11 cellular contexts compared by ENCODE assay signal in genomic region chr1:18831656-18832055, GRCh38. TPM values are rescaled to one million over a fixed set of nuclear protein-coding genes. Genes with fewer than 3 reads are reported as not detected.
"Had no signal": no experiment of that assay in that cellular context is flagged by ENCODE, and none has a peak within 500 bp of the region (broad histone marks: within the 10 kb centered on the region; RNA-seq: fewer than 3 reads in every experiment).

No MANE protein-coding gene starts in this region.

- H3K9me3 ChIP-seq: HAP-1 had no signal

- ATAC-seq: GM23338, HCT116 had no signal

- H3K27ac ChIP-seq: GM23248 had no signal

- DNase-seq: GM23248, GOT3, H7, H9, HCEC 1CT, HFFc6 had no signal

- H3K4me3 ChIP-seq: GM23248, GM23338, HAP-1 had no signal

- H3K9me3 Mint-ChIP-seq: HFFc6 had no signal

- H3K4me2 ChIP-seq: GM23338 had no signal

- H3K27ac Mint-ChIP-seq: GM23338, H9, HFFc6 had no signal

- H3K9ac ChIP-seq: GM23248 had no signal

- H2AFZ ChIP-seq: GM23248, GM23338 had no signal

- H3K4me1 Mint-ChIP-seq: GM23338, H9 had no signal

- H3K36me3 ChIP-seq: HAP-1 had no signal

- H3K4me1 ChIP-seq: HAP-1 had no signal

- H3K4me3 Mint-ChIP-seq: GM23338, H9, HFFc6 had no signal

RNA-seq across cellular contexts. Expression of gene TAS1R2, which starts 27.8 kb away (rescaled TPM):
- total RNA-seq: GM23248, GM23338, H1, H4, H9, HFFc6 had no signal
- polyA plus RNA-seq: GM23248, GM23338, H1 had no signal
